28 cellular contexts compared by ENCODE assay signal in genomic region chr10:91317541-91317940, GRCh38.
"Had no signal": no experiment of that assay in that cellular context is flagged by ENCODE, and none has a peak within 500 bp of the region (broad histone marks: within the 10 kb centered on the region; RNA-seq: fewer than 3 reads in every experiment).

No MANE protein-coding gene starts in this region.

- DNase-seq: effector CD8-positive, alpha-beta T cell; endodermal cell; foreskin melanocyte; glutamatergic neuron; heart right ventricle; hippocampal formation; islet precursor cell; kidney glomerular epithelial cell; left colon; left ventricle myocardium superior; lower lobe of right lung; naive thymus-derived CD8-positive, alpha-beta T cell; nephron progenitor cell; nucleus accumbens; stimulated activated CD4-positive, alpha-beta T cell treated with anti-CD3 and anti-CD28 coated beads, Interleukin-12 subunit alpha, Interleukin-12 subunit beta, amount 100 ng/mL, for 4 hours; stimulated activated CD4-positive, alpha-beta T cell treated with anti-CD3 and anti-CD28 coated beads, Interleukin-1b, Interleukin-23, amount 100 ng/mL, for 48 hours; stimulated activated CD4-positive, alpha-beta T cell treated with anti-CD3 and anti-CD28 coated beads, Interleukin-4, amount 100 ng/mL, for 1 hour; stimulated activated CD8-positive, alpha-beta memory T cell treated with anti-CD3 and anti-CD28 coated beads, Interleukin-4, amount 100 ng/mL, for 48 hours; stimulated activated naive CD4-positive, alpha-beta T cell; stimulated activated naive CD8-positive, alpha-beta T cell treated with anti-CD3 and anti-CD28 coated beads, Interleukin-15, amount 100 ng/mL, for 72 hours; thyroid gland had no signal

- H3K36me3 ChIP-seq: heart right ventricle, lower lobe of right lung, prostate gland, right atrium auricular region, thyroid gland, vagina had no signal

- H3K4me3 ChIP-seq: heart right ventricle, lower lobe of right lung, prostate gland, right atrium auricular region, smooth muscle cell, thyroid gland, vagina had no signal

- ATAC-seq: esophagus mucosa; heart right ventricle; left colon; left ventricle myocardium superior; lower lobe of right lung; naive thymus-derived CD8-positive, alpha-beta T cell; sciatic nerve; stimulated activated naive CD8-positive, alpha-beta T cell treated with anti-CD3 and anti-CD28 coated beads, Interleukin-15, amount 100 ng/mL, for 72 hours had no signal

- H3K9me3 ChIP-seq: heart right ventricle, lower lobe of right lung, prostate gland, right atrium auricular region, thyroid gland, vagina had no signal

- H3K27me3 ChIP-seq: heart right ventricle, right atrium auricular region, thyroid gland, vagina had no signal

- H3K4me1 ChIP-seq: heart right ventricle, lower lobe of right lung, prostate gland, right atrium auricular region, thyroid gland had no signal

- H3K27ac ChIP-seq: epithelial cell of prostate, heart right ventricle, lower lobe of right lung, prostate gland, right atrium auricular region, thyroid gland, vagina had no signal
